Comparison of ENCODE assay signal across 26 cellular contexts in the genomic region with DNA sequence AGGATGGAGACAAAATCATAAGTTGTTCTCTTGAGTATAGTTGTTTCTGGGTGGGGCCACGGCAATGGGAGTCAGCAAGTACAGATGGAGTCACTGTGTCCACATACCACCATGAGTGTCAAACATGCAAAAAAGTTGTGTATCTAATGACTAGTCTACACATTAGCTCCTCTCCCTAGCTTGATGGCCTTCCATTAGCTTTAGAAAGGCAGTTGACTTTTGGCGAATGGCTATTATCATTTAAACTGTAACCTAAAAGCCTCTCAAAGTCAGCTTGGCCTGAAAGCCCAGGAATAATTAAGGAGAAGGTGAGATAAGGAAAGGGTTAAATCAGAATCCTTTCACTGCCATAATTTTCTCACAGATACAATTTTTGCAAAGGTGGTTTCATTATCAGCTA.
"Had no signal": no experiment of that assay in that cellular context is flagged by ENCODE, and none has a peak within 500 bp of the region (broad histone marks: within the 10 kb centered on the region; RNA-seq: fewer than 3 reads in every experiment).

No MANE protein-coding gene starts in this region.

- DNase-seq: dermis blood vessel endothelial cell; effector memory CD8-positive, alpha-beta T cell; erythroblast; gastrocnemius medialis; head of caudate nucleus; immature natural killer cell; islet precursor cell; kidney glomerular epithelial cell; left colon; left ventricle myocardium inferior; lower lobe of right lung; naive thymus-derived CD8-positive, alpha-beta T cell; pancreas; stimulated activated CD4-positive, alpha-beta T cell treated with anti-CD3 and anti-CD28 coated beads, Interleukin-12 subunit alpha, Interleukin-12 subunit beta, amount 100 ng/mL, for 4 hours; stimulated activated CD4-positive, alpha-beta T cell treated with anti-CD3 and anti-CD28 coated beads, Interleukin-1b, Interleukin-23, amount 100 ng/mL, for 48 hours; stimulated activated CD4-positive, alpha-beta T cell treated with anti-CD3 and anti-CD28 coated beads, Interleukin-4, amount 100 ng/mL, for 1 hour; stimulated activated naive CD4-positive, alpha-beta T cell treated with Interleukin-2 at 50 U/mL for 16 hours; stomach; thyroid gland had no signal

- H3K36me3 Mint-ChIP-seq: immature natural killer cell; naive thymus-derived CD8-positive, alpha-beta T cell; stimulated activated effector memory CD8-positive, alpha-beta T cell treated with anti-CD3 and anti-CD28 coated beads, Interleukin-12 subunit alpha, Interleukin-12 subunit beta, amount 100 ng/mL, for 72 hours; type B pancreatic cell had no signal

- H3K4me1 ChIP-seq: gastrocnemius medialis, lower lobe of right lung, pancreas, stomach, thyroid gland had no signal

- H3K27me3 ChIP-seq: gastrocnemius medialis, pancreas, right atrium auricular region, stomach, thyroid gland had no signal

- H3K4me2 ChIP-seq: smooth muscle cell had no signal

- H3K27ac ChIP-seq: coronary artery, gastrocnemius medialis, left ventricle myocardium inferior, lower lobe of right lung, pancreas, right atrium auricular region, stomach, thyroid gland had no signal

- ATAC-seq: effector memory CD8-positive, alpha-beta T cell; gastrocnemius medialis; left colon; lower lobe of right lung; naive thymus-derived CD8-positive, alpha-beta T cell; pancreas; sciatic nerve; stimulated activated effector memory CD8-positive, alpha-beta T cell treated with anti-CD3 and anti-CD28 coated beads, Interleukin-12 subunit alpha, Interleukin-12 subunit beta, amount 100 ng/mL, for 72 hours had no signal

- H3K4me1 Mint-ChIP-seq: immature natural killer cell; naive thymus-derived CD8-positive, alpha-beta T cell; stimulated activated effector memory CD8-positive, alpha-beta T cell treated with anti-CD3 and anti-CD28 coated beads, Interleukin-12 subunit alpha, Interleukin-12 subunit beta, amount 100 ng/mL, for 72 hours had no signal

- H3K36me3 ChIP-seq: gastrocnemius medialis, left ventricle myocardium inferior, lower lobe of right lung, pancreas, right atrium auricular region, stomach, thyroid gland had no signal

- H3K27me3 Mint-ChIP-seq: effector memory CD8-positive, alpha-beta T cell; naive thymus-derived CD8-positive, alpha-beta T cell; progenitor cell of endocrine pancreas; type B pancreatic cell had no signal

- H3K4me3 ChIP-seq: coronary artery, gastrocnemius medialis, left ventricle myocardium inferior, lower lobe of right lung, pancreas, right atrium auricular region, smooth muscle cell, stomach, thyroid gland had no signal

- H3K27ac Mint-ChIP-seq: effector memory CD8-positive, alpha-beta T cell; immature natural killer cell; naive thymus-derived CD8-positive, alpha-beta T cell; progenitor cell of endocrine pancreas; stimulated activated effector memory CD8-positive, alpha-beta T cell treated with anti-CD3 and anti-CD28 coated beads, Interleukin-12 subunit alpha, Interleukin-12 subunit beta, amount 100 ng/mL, for 72 hours; type B pancreatic cell had no signal

- H3K9me3 Mint-ChIP-seq: type B pancreatic cell had no signal

- H3K9me3 ChIP-seq: gastrocnemius medialis, left ventricle myocardium inferior, lower lobe of right lung, pancreas, right atrium auricular region, stomach, thyroid gland had no signal

- H3K4me3 Mint-ChIP-seq: effector memory CD8-positive, alpha-beta T cell; immature natural killer cell; naive thymus-derived CD8-positive, alpha-beta T cell; stimulated activated effector memory CD8-positive, alpha-beta T cell treated with anti-CD3 and anti-CD28 coated beads, Interleukin-12 subunit alpha, Interleukin-12 subunit beta, amount 100 ng/mL, for 72 hours; type B pancreatic cell had no signal
